23 cellular contexts compared by ENCODE assay signal in the genomic region with DNA sequence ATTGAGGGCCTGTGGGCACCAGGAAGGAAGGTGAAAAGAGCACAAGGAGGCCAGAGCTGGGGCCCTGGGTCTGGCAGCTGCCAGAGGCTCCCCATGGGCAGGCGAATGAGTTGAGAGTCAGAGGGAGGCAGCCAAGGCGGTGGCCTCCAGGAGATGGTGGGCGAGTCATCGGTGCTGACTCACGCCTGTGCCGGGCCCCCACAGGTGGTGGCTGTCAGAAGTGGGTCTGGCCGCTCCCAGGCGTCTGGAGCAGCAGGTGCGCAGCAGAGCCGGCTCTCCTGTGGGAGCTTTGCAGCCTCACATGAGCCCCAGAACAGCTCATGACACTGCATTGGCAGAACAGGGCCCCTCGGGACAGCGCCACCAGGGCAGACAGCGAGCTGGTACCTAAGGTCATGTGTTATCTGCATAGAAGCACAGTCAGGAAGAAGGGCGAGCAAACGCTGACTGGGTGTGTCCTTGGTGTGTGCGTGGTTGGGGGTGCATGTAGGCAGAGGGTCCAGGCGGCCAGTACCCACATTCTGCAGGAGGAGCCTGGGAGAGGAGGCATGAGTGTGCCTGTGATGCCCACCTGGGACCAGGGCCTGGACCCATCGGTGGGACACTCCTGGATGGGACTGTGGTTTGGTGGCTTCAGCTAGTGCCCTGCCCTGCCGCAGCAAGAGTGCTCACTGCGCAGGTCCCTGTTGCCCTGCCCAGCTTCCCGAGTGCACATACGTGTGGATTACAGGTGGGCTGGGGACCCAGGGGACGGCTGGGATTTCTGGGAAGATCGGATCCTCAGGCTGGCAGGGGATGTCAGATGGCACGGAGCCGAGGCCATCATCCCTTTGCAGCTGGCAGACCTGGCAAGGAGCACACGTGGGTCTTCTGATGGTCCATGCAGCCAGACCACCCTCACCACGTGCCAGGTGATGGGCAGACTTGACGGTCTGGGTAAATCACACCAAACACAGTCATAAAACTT.
DNase-seq lines count a peak whose midpoint lies in the region; ATAC-seq, FAIRE-seq and TF ChIP-seq lines count a peak whose summit lies in the region.
"Had no signal": no experiment of that assay in that cellular context is flagged by ENCODE, and none has a peak within 500 bp of the region (broad histone marks: within the 10 kb centered on the region; RNA-seq: fewer than 3 reads in every experiment).

No MANE protein-coding gene starts in this region.

- no peaks in the 10 kb centered on the region for H3K79me2 ChIP-seq in HepG2 (ENCODE audit: insufficient read depth, low read length)

- in situ Hi-C loops in HepG2 (cut with HindIII; ENCODE audit: extremely low pct_ligation_motif_present, low pct_unique_long_range_greater_than_20kb), result no loop called here

- no peaks in the 10 kb centered on the region for H3K36me3 ChIP-seq in HepG2 (replicated peaks in 1 of 2; ENCODE audit: control insufficient read depth in 1 of 2, insufficient read depth in 2 of 2, low read length in 2 of 2)
- H3K36me3 ChIP-seq: brain microvascular endothelial cell, tibial nerve had no signal

- H3K27ac ChIP-seq in HepG2 (ENCODE audit: extremely low read length, insufficient read depth, low read length), result no peak overlapping the region
- H3K27ac ChIP-seq: brain microvascular endothelial cell, coronary artery, tibial nerve had no signal

- H3K4me3 ChIP-seq in HepG2 (replicated peaks in 1 of 3; ENCODE audit: insufficient read depth in 1 of 3, low read depth in 2 of 3, low read length in 3 of 3), result no peak overlapping the region
- H3K4me3 ChIP-seq: coronary artery, K562, tibial nerve had no signal

- 27% methylated on average over 5 of the region's 29 CpGs for WGBS in HepG2 (ENCODE audit: low lambda C conversion rate)

- no peak for TF ChIP-seq EP300 in HepG2 (IDR thresholded peaks at IDR 0.05; ENCODE audit: low read depth in 2 of 2, low read length in 2 of 2)
- TF ChIP-seq EP300 in HepG2 (CRISPR knock-in tag; IDR thresholded peaks at IDR 0.05; ENCODE audit: borderline replicate concordance), result no peak

- no TSS peak for BruUV-seq in HepG2 (replicated peaks; lab: Mats Ljungman, UMichigan)

- no peak for TF ChIP-seq RAD21 in HepG2 (CRISPR knock-in tag; IDR thresholded peaks at IDR 0.05)

- peaks cover 3 to 18% of the 10 kb centered on the region in 2 experiments; a peak in 4 of 5 replicates for H3K27me3 ChIP-seq in HepG2 (ENCODE audit: control insufficient read depth in 1 of 2, insufficient read depth in 2 of 2, low read length in 2 of 2)
- H3K27me3 ChIP-seq: brain microvascular endothelial cell had no signal

- POLR2A ChIA-PET in HepG2 (lab: Yijun Ruan, JAX), result no interaction called here

- DNase-seq in NCI-H524 (lab: John Stamatoyannopoulos, UW) (peak; percentile 54 to 75), NCI-H524 treated with DMSO at 0.1 percent for 48 hours (lab: John Stamatoyannopoulos, UW) (no peak), DMS79 (lab: John Stamatoyannopoulos, UW) (peak; percentile 36), SHP77 (lab: John Stamatoyannopoulos, UW) (peak; percentile 65 to 78), HepG2 (ENCODE audit: low spot score) (no peak), HK-2 (ENCODE audit: unreplicated experiment) (no peak), hippocampal formation (lab: John Stamatoyannopoulos, UW) (no peak)
- DNase-seq: ACHN; activated CD4-positive, alpha-beta memory T cell treated with anti-CD3 and anti-CD28 coated beads for 36 hours; activated T-cell treated with anti-CD3 and anti-CD28 coated beads, Interleukin-2, amount 50 U/mL, for 48 hours; brain microvascular endothelial cell; CD4-positive, CD25-positive, alpha-beta regulatory T cell; foreskin fibroblast; NCI-H2107; NK-92 treated with Interleukin-12 subunit alpha and Interleukin-12 subunit beta, amount 100 ng/mL, for 24 hours; T-helper 1 cell had no signal

- H3K4me1 ChIP-seq in HepG2 (ENCODE audit: insufficient read depth, low read length), result no peaks in the 10 kb centered on the region
- H3K4me1 ChIP-seq: tibial nerve had no signal

- FAIRE-seq in HepG2 (lab: Jason Lieb, UNC), result no peak
- FAIRE-seq: H54, K562 had no signal

- CTCF ChIA-PET in HepG2 (lab: Yijun Ruan, JAX; ENCODE audit: low intra/inter-chr PET ratio, low total read pairs), result no interaction called here

- ATAC-seq in HepG2 (no peak), GM21515 (IDR thresholded peaks at IDR 0.05; ENCODE audit: unreplicated experiment) (no peak)
- ATAC-seq: K562; left lobe of liver; stimulated activated memory B cell treated with anti-CD40 and anti-IgM and Interleukin-4, amounts not matched to agents 10 μg/mL and 1 μg/mL and 100 μg/mL, for 72 hours had no signal

- no peaks in the 10 kb centered on the region for H3K9me3 ChIP-seq in HepG2 (ENCODE audit: low read length)
- H3K9me3 ChIP-seq: tibial nerve had no signal

- H3K4me2 ChIP-seq in HepG2 (ENCODE audit: low read depth, low read length), result no peak overlapping the region

- intact Hi-C loops in HepG2 (cut with micrococcal nuclease; ENCODE audit: unreplicated experiment), result no loop called here

- peaks cover 5% of the 10 kb centered on the region; the same call in 1 of the 2 replicates for H4K20me1 ChIP-seq in HepG2 (ENCODE audit: insufficient read depth, low read length)

- no peak overlapping the region for H3K9ac ChIP-seq in HepG2 (ENCODE audit: insufficient read depth, low read depth, low read length)

- TF ChIP-seq POLR2A in HepG2 (IDR thresholded peaks at IDR 0.05; ENCODE audit: insufficient read depth in 1 of 2, low read depth in 2 of 2, low read length in 2 of 2), result no peak

- TF ChIP-seq CTCF in HepG2 (CRISPR knock-in tag; IDR thresholded peaks at IDR 0.05), result no peak

- no peak overlapping the region for H2AFZ ChIP-seq in HepG2 (ENCODE audit: low read length)

TF ChIP-seq in HepG2, 621 proteins besides CTCF, POLR2A, EP300 and RAD21:
- TF ChIP-seq, protein P1, sequence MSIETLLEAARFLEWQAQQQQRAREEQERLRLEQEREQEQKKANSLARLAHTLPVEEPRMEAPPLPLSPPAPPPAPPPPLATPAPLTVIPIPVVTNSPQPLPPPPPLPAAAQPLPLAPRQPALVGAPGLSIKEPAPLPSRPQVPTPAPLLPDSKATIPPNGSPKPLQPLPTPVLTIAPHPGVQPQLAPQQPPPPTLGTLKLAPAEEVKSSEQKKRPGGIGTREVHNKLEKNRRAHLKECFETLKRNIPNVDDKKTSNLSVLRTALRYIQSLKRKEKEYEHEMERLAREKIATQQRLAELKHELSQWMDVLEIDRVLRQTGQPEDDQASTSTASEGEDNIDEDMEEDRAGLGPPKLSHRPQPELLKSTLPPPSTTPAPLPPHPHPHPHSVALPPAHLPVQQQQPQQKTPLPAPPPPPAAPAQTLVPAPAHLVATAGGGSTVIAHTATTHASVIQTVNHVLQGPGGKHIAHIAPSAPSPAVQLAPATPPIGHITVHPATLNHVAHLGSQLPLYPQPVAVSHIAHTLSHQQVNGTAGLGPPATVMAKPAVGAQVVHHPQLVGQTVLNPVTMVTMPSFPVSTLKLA (IDR thresholded peaks at IDR 0.05), result peak; percentile 83
- TF ChIP-seq, protein P2, sequence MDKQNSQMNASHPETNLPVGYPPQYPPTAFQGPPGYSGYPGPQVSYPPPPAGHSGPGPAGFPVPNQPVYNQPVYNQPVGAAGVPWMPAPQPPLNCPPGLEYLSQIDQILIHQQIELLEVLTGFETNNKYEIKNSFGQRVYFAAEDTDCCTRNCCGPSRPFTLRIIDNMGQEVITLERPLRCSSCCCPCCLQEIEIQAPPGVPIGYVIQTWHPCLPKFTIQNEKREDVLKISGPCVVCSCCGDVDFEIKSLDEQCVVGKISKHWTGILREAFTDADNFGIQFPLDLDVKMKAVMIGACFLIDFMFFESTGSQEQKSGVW (CRISPR knock-in tag; IDR thresholded peaks at IDR 0.05; ENCODE audit: borderline replicate concordance), result no peak
- no peak for TF ChIP-seq ZNF225 (CRISPR knock-in tag; IDR thresholded peaks at IDR 0.05)

Comparison
In these comparisons a context has a peak if more than half of its experiments do, and no peak if none do; other contexts are left out.
1. DNase-seq: peak in NCI-H524 (2 of 2), DMS79 (single experiment) and SHP77 (2 of 2); none in NCI-H524 treated with DMSO at 0.1 percent for 48 hours (single experiment), HepG2 (single experiment), HK-2 (single experiment) and hippocampal formation (0 of 2).